14 cellular contexts compared by ENCODE assay signal in genomic region chr3:10845839-10846656, GRCh38. TPM values are rescaled to one million over a fixed set of nuclear protein-coding genes. Genes with fewer than 3 reads are reported as not detected.
DNase-seq lines count a peak whose midpoint lies in the region; ATAC-seq and TF ChIP-seq lines count a peak whose summit lies in the region.
"Had no signal": no experiment of that assay in that cellular context is flagged by ENCODE, and none has a peak within 500 bp of the region (broad histone marks: within the 10 kb centered on the region; RNA-seq: fewer than 3 reads in every experiment).

No MANE protein-coding gene starts in this region.

- H3K4me2 ChIP-seq in MM.1S (ENCODE audit: low read depth, low read length): no peak overlapping the region
- H3K4me2 ChIP-seq: SK-N-SH had no signal

- H3K9me2 ChIP-seq in MM.1S (replicated peaks; ENCODE audit: insufficient read depth, low read length): no peaks in the 10 kb centered on the region
- H3K9me2 ChIP-seq: SK-N-SH had no signal

- H3F3A ChIP-seq in MM.1S (ENCODE audit: insufficient read depth, low read length): no peaks in the 10 kb centered on the region

- H3K4me3 ChIP-seq in MM.1S (ENCODE audit: low read length): no peak overlapping the region
- H3K4me3 ChIP-seq in left lung: no peak overlapping the region

- H3K4me1 ChIP-seq in MM.1S (ENCODE audit: low read length) (no peaks in the 10 kb centered on the region), left lung (no peaks in the 10 kb centered on the region)

- H3K27me3 ChIP-seq in MM.1S (replicated peaks; ENCODE audit: insufficient read depth, low read length): peaks cover 21% of the 10 kb centered on the region; the same call in 1 of the 2 replicates
- peaks cover 0 to 5% of the 10 kb centered on the region in 2 donors for H3K27me3 ChIP-seq in left lung

- H2AFZ ChIP-seq in MM.1S (ENCODE audit: low read length): no peak overlapping the region

- H3K27ac ChIP-seq in MM.1S (ENCODE audit: low read length) (no peak overlapping the region), left lung (peak overlapping the region in 1 of 2 donors; percentile 40)

- ATAC-seq in GM21723 (IDR thresholded peaks at IDR 0.05; ENCODE audit: unreplicated experiment) (peak; percentile 68), left lung (peak; percentile 69), HG02970 (IDR thresholded peaks at IDR 0.05; ENCODE audit: low FRiP score, unreplicated experiment) (no peak), GM19324 (IDR thresholded peaks at IDR 0.05; ENCODE audit: low FRiP score, unreplicated experiment) (no peak), GM18861 (IDR thresholded peaks at IDR 0.05; ENCODE audit: unreplicated experiment) (no peak)
- ATAC-seq: left colon had no signal

- in situ Hi-C loops in GM13977 (cut with MboI; ENCODE audit: low pct_unique_long_range_greater_than_20kb, low sequenced_read_pairs, unreplicated experiment): no loop called here

- no peaks in the 10 kb centered on the region for H4K20me1 ChIP-seq in MM.1S (ENCODE audit: insufficient read depth, low read length)

- DNase-seq in GM13977 (ENCODE audit: low spot score) (peak; percentile 48), MM.1S (peak; percentile 42), left lung (peak in 1 of 2 donors; percentile 62), HPDE6-E6E7 (ENCODE audit: extremely low spot score) (no peak)
- DNase-seq: DMS53, left colon, NCI-H2171, SK-N-SH had no signal

- no peaks in the 10 kb centered on the region for H3K9me3 ChIP-seq in MM.1S (replicated peaks; ENCODE audit: insufficient read depth, low read length)
- H3K9me3 ChIP-seq in left lung: no peaks in the 10 kb centered on the region
- H3K9me3 ChIP-seq: SK-N-SH had no signal

- TF ChIP-seq CTCF in GM13977 (IDR thresholded peaks at IDR 0.05; ENCODE audit: extremely low read depth, insufficient read depth, missing control alignments) (no peak), MM.1S (IDR thresholded peaks at IDR 0.05; ENCODE audit: low read length) (no peak), left lung (IDR thresholded peaks at IDR 0.05) (no peak)

- no peaks in the 10 kb centered on the region for H3K79me2 ChIP-seq in MM.1S (ENCODE audit: low read length)

- H3K36me3 ChIP-seq in MM.1S (replicated peaks; ENCODE audit: insufficient read depth, low read length) (no peaks in the 10 kb centered on the region), left lung (no peaks in the 10 kb centered on the region)

- intact Hi-C loops in left lung (cut with DNase I): no loop called here

- H3K9ac ChIP-seq in MM.1S (ENCODE audit: low read length): no peak overlapping the region
- H3K9ac ChIP-seq: SK-N-SH had no signal

RNA-seq across cellular contexts. Expression of gene SLC6A11, which starts 30.0 kb away (rescaled TPM):
- under 1 TPM in 1 of 2 donors, not detected in 1; 0.13 TPM for total RNA-seq in left lung
- total RNA-seq: fibroblast of lung, renal cortical epithelial cell had no signal

Comparison
In these comparisons a context has a peak if more than half of its experiments do, and no peak if none do; other contexts are left out.
1. ATAC-seq: peak in GM21723 (single experiment) and left lung (single experiment); none in HG02970 (single experiment), GM19324 (single experiment) and GM18861 (single experiment).